1 cellular context compared by ENCODE assay signal in genomic region chr7:116953727-116954442, GRCh38.
A peak's percentile ranks its signal among the peaks of the same experiment; 100 is the strongest.
TF ChIP-seq lines count a peak whose summit lies in the region.

No MANE protein-coding gene starts in this region.

TF ChIP-seq in HEK293, 187 proteins besides CTCF, POLR2A, EP300 and RAD21 (continued from another document):
- TF ChIP-seq ZNF692 (tag by site-specific recombination; IDR thresholded peaks at IDR 0.05) = peak; percentile 53; the same call in 1 of the 2 replicates
